In the genomic region with DNA sequence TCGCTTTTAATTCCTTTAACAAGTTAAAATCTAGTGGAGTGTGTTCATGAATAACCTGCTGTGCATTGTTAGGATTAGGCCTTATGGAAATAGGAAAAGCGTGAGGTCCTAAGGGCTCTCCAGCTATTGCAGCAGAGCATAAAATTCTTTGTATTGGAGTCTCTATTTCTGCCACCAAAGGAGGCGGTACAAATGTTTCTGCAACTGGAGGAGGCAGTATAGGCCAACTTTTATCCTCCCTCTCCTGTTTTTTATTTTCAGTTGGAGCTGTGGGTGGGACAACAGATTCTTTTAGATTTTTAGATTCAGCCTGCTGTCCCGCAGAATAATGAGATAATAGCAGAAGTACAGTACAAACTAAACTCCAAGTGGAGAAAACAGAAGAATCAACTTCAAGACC, we compare ENCODE assay signal across 14 cellular contexts. TPM values are rescaled to one million over a fixed set of nuclear protein-coding genes. Genes with fewer than 3 reads are reported as not detected.
A peak's percentile ranks its signal among the peaks of the same experiment; 100 is the strongest.
DNase-seq lines count a peak whose midpoint lies in the region; ATAC-seq, FAIRE-seq and TF ChIP-seq lines count a peak whose summit lies in the region.
"Had no signal": no experiment of that assay in that cellular context is flagged by ENCODE, and none has a peak within 500 bp of the region (broad histone marks: within the 10 kb centered on the region; RNA-seq: fewer than 3 reads in every experiment).

No MANE protein-coding gene starts in this region.

- peaks cover 2% of the 10 kb centered on the region; the same call in 1 of the 3 replicates for H3K9me3 Mint-ChIP-seq in GM23338
- peaks cover 3% of the 10 kb centered on the region; the same call in 1 of the 2 replicates for H3K9me3 Mint-ChIP-seq in WTC11

- H3K4me3 ChIP-seq in GM23338: peak overlapping the region; percentile 45
- H3K4me3 ChIP-seq in retinal pigment epithelial cell (ENCODE audit: low read length): no peak overlapping the region
- H3K4me3 ChIP-seq in small intestine (ENCODE audit: low read depth in 1 of 2, low read length in 2 of 2): no peak overlapping the region

- peak overlapping the region; percentile 70 for H3K4me2 ChIP-seq in GM23338

- WGBS in small intestine, 3 donors: 71 to 81% (median 78%) methylated on average over 4 of the region's 4 CpGs

- H3K27ac ChIP-seq in GM23338 (ENCODE audit: low read depth) (peak overlapping the region; percentile 99), foreskin keratinocyte (peak overlapping the region; percentile 36), small intestine (ENCODE audit: low read depth in 1 of 2, low read length in 1 of 2) (no peak overlapping the region)
- H3K27ac ChIP-seq: neutrophil had no signal

- TF ChIP-seq CTCF in GM23338 (conservative IDR thresholded peaks at IDR 0.05; ENCODE audit: low read depth in 2 of 2) (peak; percentile 60 to 67), WTC11 (IDR thresholded peaks at IDR 0.05) (no peak), foreskin keratinocyte (conservative IDR thresholded peaks at IDR 0.05) (peak; percentile 78), retinal pigment epithelial cell (conservative IDR thresholded peaks at IDR 0.05; ENCODE audit: low read depth, low read length) (peak; percentile 38)

- H3K36me3 Mint-ChIP-seq in GM23338 (ENCODE audit: low read depth) (peaks cover 9% of the 10 kb centered on the region; the same call in 2 of the 3 replicates), WTC11 (peaks cover 9% of the 10 kb centered on the region)

- H3K27me3 Mint-ChIP-seq in GM23338 (ENCODE audit: insufficient read depth, low read depth, poor library complexity): peaks cover 2% of the 10 kb centered on the region
- H3K27me3 Mint-ChIP-seq in WTC11 (ENCODE audit: low read depth): no peaks in the 10 kb centered on the region

- peak overlapping the region; percentile 13 for H3K4me3 Mint-ChIP-seq in GM23338
- 0 out of 2 replicates have a peak overlapping the region, but pooled peaks have one; percentile 3 for H3K4me3 Mint-ChIP-seq in WTC11

- H3K79me2 ChIP-seq in GM23338 (replicated peaks; ENCODE audit: insufficient read depth): peaks cover 10% of the 10 kb centered on the region

- POLR2A ChIA-PET in WTC11 (lab: Charles Lee): interaction anchor here (0.6 to 2.8 kb wide), 2 partner anchors 82 to 1034 kb away, joined by 3 to 22 read pairs; partner anchors contain the start of gene EIF3F

- peaks cover 63% of the 10 kb centered on the region for H3K4me1 Mint-ChIP-seq in GM23338
- peaks cover 69% of the 10 kb centered on the region for H3K4me1 Mint-ChIP-seq in WTC11

- H3K9me2 ChIP-seq in GM23338 (ENCODE audit: insufficient read depth): no peaks in the 10 kb centered on the region

- no peaks in the 10 kb centered on the region for H3K27me3 ChIP-seq in GM23338 (ENCODE audit: insufficient read depth)
- no peaks in the 10 kb centered on the region for H3K27me3 ChIP-seq in foreskin keratinocyte
- no peaks in the 10 kb centered on the region for H3K27me3 ChIP-seq in small intestine (ENCODE audit: control insufficient read depth in 2 of 2, insufficient read depth in 2 of 2, low read length in 2 of 2)

- no peaks in the 10 kb centered on the region for H4K20me1 ChIP-seq in GM23338 (replicated peaks; ENCODE audit: insufficient read depth)

- H3K27ac Mint-ChIP-seq in GM23338 (peak overlapping the region; percentile 77), WTC11 (no peak overlapping the region)

- no peak for FAIRE-seq in small intestine (lab: Jason Lieb, UNC)
- FAIRE-seq: HepG2 had no signal

- H2AFZ ChIP-seq in GM23338: no peak overlapping the region

- H3K4me1 ChIP-seq in GM23338 (ENCODE audit: insufficient read depth): peaks cover 45% of the 10 kb centered on the region
- peaks cover 10% of the 10 kb centered on the region for H3K4me1 ChIP-seq in foreskin keratinocyte
- no peaks in the 10 kb centered on the region for H3K4me1 ChIP-seq in small intestine (ENCODE audit: control insufficient read depth in 2 of 2, insufficient read depth in 1 of 2, low read depth in 1 of 2, low read length in 1 of 2)

- H3K36me3 ChIP-seq in GM23338 (ENCODE audit: insufficient read depth) (peaks cover 3% of the 10 kb centered on the region; the same call in 1 of the 2 replicates), small intestine (ENCODE audit: control insufficient read depth in 2 of 2, insufficient read depth in 2 of 2, low read length in 2 of 2) (no peaks in the 10 kb centered on the region)
- H3K36me3 ChIP-seq: neutrophil had no signal

- ATAC-seq in GM23338 (no peak), WTC11 (no peak), foreskin keratinocyte (peak; percentile 26), GM21526 (IDR thresholded peaks at IDR 0.05; ENCODE audit: low FRiP score, unreplicated experiment) (no peak)
- ATAC-seq: HepG2 had no signal

- no peaks in the 10 kb centered on the region for H3K9me3 ChIP-seq in small intestine (ENCODE audit: control insufficient read depth, low read depth)
- H3K9me3 ChIP-seq: neutrophil had no signal

- CTCF ChIA-PET in WTC11 (lab: Charles Lee): interaction anchor here (0.6 to 6.2 kb wide), 25 partner anchors 9 to 552 kb away, joined by 3 to 138 read pairs (median 5); partner anchors contain the start of gene EIF3F

- peak; percentile 68 for DNase-seq in GM23338 (ENCODE audit: low spot score)
- DNase-seq in WTC11 (ENCODE audit: low spot score): no peak
- peak in 1 of 2 donors; percentile 61 for DNase-seq in foreskin keratinocyte
- DNase-seq in retinal pigment epithelial cell (ENCODE audit: low read depth): peak; percentile 2
- no peak for DNase-seq in small intestine
- no peak for DNase-seq in iPS-NIHi11 (ENCODE audit: low spot score)
- no peak for DNase-seq in COLO668 (lab: John Stamatoyannopoulos, UW; ENCODE audit: unreplicated experiment)
- DNase-seq: activated CD8-positive, alpha-beta memory T cell treated with anti-CD3 and anti-CD28 coated beads for 24 hours; amygdala; DMS79; glutamatergic neuron had no signal

- no peaks in the 10 kb centered on the region for H3F3A ChIP-seq in GM23338 (replicated peaks; ENCODE audit: low read depth)

TF ChIP-seq in GM23338, 12 proteins besides CTCF, POLR2A, EP300 and RAD21:
- no peak for TF ChIP-seq CREB1 (CRISPR knock-in tag; IDR thresholded peaks at IDR 0.05; ENCODE audit: low read depth)

TF ChIP-seq in WTC11, 78 proteins besides CTCF, POLR2A, EP300 and RAD21 (continues in another document):
- TF ChIP-seq EMX1 (CRISPR knock-in tag; IDR thresholded peaks at IDR 0.05): no peak
- no peak for TF ChIP-seq SMAD4 (CRISPR knock-in tag; IDR thresholded peaks at IDR 0.05)
- TF ChIP-seq RORB (CRISPR knock-in tag; IDR thresholded peaks at IDR 0.05): no peak
- TF ChIP-seq HMGXB4 (CRISPR knock-in tag; IDR thresholded peaks at IDR 0.05): no peak
- no peak for TF ChIP-seq GABPB1 (CRISPR knock-in tag; IDR thresholded peaks at IDR 0.05)
- no peak for TF ChIP-seq CDX4 (CRISPR knock-in tag; IDR thresholded peaks at IDR 0.05; ENCODE audit: borderline replicate concordance)
- TF ChIP-seq FOXP4 (CRISPR knock-in tag; IDR thresholded peaks at IDR 0.05): no peak
- no peak for TF ChIP-seq NFE2L1 (CRISPR knock-in tag; IDR thresholded peaks at IDR 0.05)
- TF ChIP-seq OVOL2 (CRISPR knock-in tag; IDR thresholded peaks at IDR 0.05; ENCODE audit: borderline replicate concordance): no peak
- no peak for TF ChIP-seq CBFB (CRISPR knock-in tag; IDR thresholded peaks at IDR 0.05; ENCODE audit: low read depth)
- no peak for TF ChIP-seq CREB1 (CRISPR knock-in tag; IDR thresholded peaks at IDR 0.05)

RNA-seq across cellular contexts. Expression of gene OR10A6, which starts 26.2 kb away (rescaled TPM):
- not detected in 2 replicates for total RNA-seq in GM23338 (2014; rRNA removed; shearing (Covaris generic))
- polyA plus RNA-seq in GM23338 (2016; fragmentation: Nextera tagmentation; extraction: Ambion mirVana) (0.09 and 0.23 TPM in 2 replicates), foreskin keratinocyte (not detected in 2 replicates), small intestine (not detected)
- total RNA-seq in WTC11 (2021) (not detected in 3 replicates), foreskin keratinocyte (0.07 TPM in 1 of 2 replicates, not detected in the other)
- total RNA-seq: HepG2 had no signal
- polyA plus RNA-seq: HepG2 had no signal

RNA-seq across cellular contexts. Expression of gene OR10A3, which starts 36.6 kb away (rescaled TPM):
- total RNA-seq in GM23338 (2014; rRNA removed; shearing (Covaris generic)): 0.14 TPM in 1 of 2 replicates, not detected in the other
- 0.28 and 0.52 TPM in 2 replicates for polyA plus RNA-seq in GM23338 (2016; fragmentation: Nextera tagmentation; extraction: Ambion mirVana)
- total RNA-seq in WTC11 (2021): not detected in 3 replicates
- not detected in 2 replicates for total RNA-seq in foreskin keratinocyte
- not detected in 2 replicates for polyA plus RNA-seq in foreskin keratinocyte
- polyA plus RNA-seq in small intestine: not detected
- total RNA-seq: HepG2 had no signal
- polyA plus RNA-seq: HepG2 had no signal

Comparison
In these comparisons a context has a peak if more than half of its experiments do, and no peak if none do; other contexts are left out.
1. DNase-seq: peak in GM23338 (single experiment) and retinal pigment epithelial cell (single experiment); none in WTC11 (single experiment), small intestine (single experiment), iPS-NIHi11 (single experiment) and COLO668 (single experiment).
2. H3K27ac ChIP-seq: peak in GM23338 (single experiment) and foreskin keratinocyte (single experiment); none in small intestine (0 of 2).